In the genomic region with DNA sequence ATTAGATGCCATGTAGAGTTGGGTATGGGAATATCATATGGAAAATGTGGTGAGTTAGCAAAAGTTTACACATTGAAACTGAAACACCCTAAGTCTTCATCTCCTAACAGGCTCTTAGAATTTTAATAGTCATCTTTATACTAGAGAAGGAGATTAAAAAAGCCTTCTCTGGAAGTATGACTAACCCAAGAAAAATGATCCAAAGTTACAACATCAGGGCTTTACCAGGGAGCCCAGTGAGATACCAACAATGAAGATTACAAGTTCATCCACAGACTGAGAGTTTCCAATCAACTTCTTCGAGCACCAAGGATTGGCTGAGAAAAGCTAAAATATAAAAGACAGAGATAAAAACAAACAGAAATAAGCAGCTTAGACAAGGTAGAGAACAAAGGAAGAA, we compare ENCODE assay signal across 16 cellular contexts.
A peak's percentile ranks its signal among the peaks of the same experiment; 100 is the strongest.
DNase-seq lines count a peak whose midpoint lies in the region; ATAC-seq and TF ChIP-seq lines count a peak whose summit lies in the region.
"Had no signal": no experiment of that assay in that cellular context is flagged by ENCODE, and none has a peak within 500 bp of the region (broad histone marks: within the 10 kb centered on the region; RNA-seq: fewer than 3 reads in every experiment).

No MANE protein-coding gene starts in this region.

- ATAC-seq in foreskin keratinocyte, result peak; percentile 89
- ATAC-seq: CD8-positive, alpha-beta T cell; Panc1 had no signal

- H3K4me1 ChIP-seq in foreskin keratinocyte, result peaks cover 5% of the 10 kb centered on the region
- H3K4me1 ChIP-seq in BE2C, result no peaks in the 10 kb centered on the region
- H3K4me1 ChIP-seq: BLaER1 treated with 17β-estradiol and CSF1 and Interleukin-3, amounts not matched to agents 10 nM and 100 nM; SJSA1 had no signal

- H3K36me3 ChIP-seq in BE2C, result no peaks in the 10 kb centered on the region
- H3K36me3 ChIP-seq: BLaER1 treated with 17β-estradiol and CSF1 and Interleukin-3, amounts not matched to agents 10 nM and 100 nM; SJSA1 had no signal

- H3K27me3 ChIP-seq in foreskin keratinocyte (no peaks in the 10 kb centered on the region), BE2C (no peaks in the 10 kb centered on the region; the same call in 1 of the 2 replicates)
- H3K27me3 ChIP-seq: BLaER1 treated with 17β-estradiol and CSF1 and Interleukin-3, amounts not matched to agents 10 nM and 100 nM; SJSA1 had no signal

- H3K27ac ChIP-seq in RWPE1 (no peak overlapping the region), foreskin keratinocyte (no peak overlapping the region)
- H3K27ac ChIP-seq: BLaER1 treated with 17β-estradiol and CSF1 and Interleukin-3, amounts not matched to agents 10 nM and 100 nM; SJSA1 had no signal

- no peaks in the 10 kb centered on the region for H3K9me3 ChIP-seq in BE2C
- H3K9me3 ChIP-seq: SJSA1 had no signal

- POLR2A ChIA-PET in RWPE1 (lab: Yijun Ruan, JAX; ENCODE audit: low non-redundant PET), result no interaction called here

- DNase-seq in RWPE1 (ENCODE audit: low spot score) (peak; percentile 50), cardiac fibroblast (ENCODE audit: low read depth in 2 of 2) (peak; percentile 2 to 13), foreskin keratinocyte (peak; percentile 51 to 72), DMS 273 treated with DMSO at 0.1 percent for 48 hours (lab: John Stamatoyannopoulos, UW) (no peak), BE2C (no peak), NCI-H524 (lab: John Stamatoyannopoulos, UW) (no peak), NCI-H2029 (lab: John Stamatoyannopoulos, UW) (no peak)
- DNase-seq: CD8-positive, alpha-beta T cell; DMS153; MV-4-11; NCI-H1105 treated with DMSO at 0.1 percent for 48 hours; NCI-H1694; NCI-H2107 had no signal

- CTCF ChIA-PET in RWPE1 (lab: Yijun Ruan, JAX), result no interaction called here

- H3K4me3 ChIP-seq in cardiac fibroblast (replicated peaks in 1 of 2; ENCODE audit: low read depth in 2 of 2, low read length in 2 of 2) (no peak overlapping the region), BE2C (ENCODE audit: low read depth, low read length) (no peak overlapping the region)
- H3K4me3 ChIP-seq: BLaER1 treated with 17β-estradiol and CSF1 and Interleukin-3, amounts not matched to agents 10 nM and 100 nM; SJSA1 had no signal

- TF ChIP-seq CTCF in RWPE1 (conservative IDR thresholded peaks at IDR 0.05; ENCODE audit: low read depth) (no peak), cardiac fibroblast (IDR thresholded peaks at IDR 0.05; ENCODE audit: low read depth, low read length) (no peak), foreskin keratinocyte (conservative IDR thresholded peaks at IDR 0.05) (no peak), BE2C (IDR thresholded peaks at IDR 0.05; ENCODE audit: low read depth, low read length) (no peak)

Comparison
In these comparisons a context has a peak if more than half of its experiments do, and no peak if none do; other contexts are left out.
1. DNase-seq: peak in RWPE1 (single experiment), cardiac fibroblast (2 of 2) and foreskin keratinocyte (2 of 2); none in DMS 273 treated with DMSO at 0.1 percent for 48 hours (single experiment), BE2C (single experiment), NCI-H524 (0 of 2) and NCI-H2029 (single experiment).